Comparison of ENCODE assay signal across 9 cellular contexts in the genomic region with DNA sequence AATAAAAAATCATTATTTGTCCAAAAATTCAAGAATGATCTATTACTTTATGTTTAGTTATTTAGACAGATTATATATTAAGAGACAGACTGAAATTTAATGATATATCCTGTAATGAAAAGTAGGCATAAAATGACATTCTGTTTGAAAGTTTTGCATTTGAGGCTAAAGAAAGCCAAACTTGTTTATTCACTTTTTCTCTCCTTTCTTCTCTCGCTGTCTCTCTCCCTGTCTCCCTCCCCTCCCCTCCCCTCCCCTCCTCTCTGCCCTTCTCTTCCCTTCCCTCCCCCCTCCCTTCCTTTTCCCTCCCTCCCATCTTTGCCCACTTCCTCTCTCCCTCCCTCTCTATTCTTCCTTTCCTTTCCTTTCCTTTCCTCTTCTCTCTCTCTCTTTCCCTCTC.
"Had no signal": no experiment of that assay in that cellular context is flagged by ENCODE, and none has a peak within 500 bp of the region (broad histone marks: within the 10 kb centered on the region; RNA-seq: fewer than 3 reads in every experiment).

No MANE protein-coding gene starts in this region.

- H3K4me3 ChIP-seq: GM23248, HAP-1 had no signal

- DNase-seq: GM23248, GOT3, H7, HFFc6, IMR-90, KBM-7 had no signal

- H3K4me2 ChIP-seq: KMS-11 had no signal

- H3K9ac ChIP-seq: GM23248, KMS-11 had no signal

- H3K27ac ChIP-seq: GM23248, HL-60, KMS-11 had no signal

- H3K27ac Mint-ChIP-seq: HFFc6 had no signal

- H3K9me3 ChIP-seq: HAP-1 had no signal

- H3K36me3 ChIP-seq: HAP-1 had no signal

- H3K4me3 Mint-ChIP-seq: HFFc6 had no signal

- H3K4me1 ChIP-seq: HAP-1 had no signal
